8 cellular contexts compared by ENCODE assay signal in genomic region chr7:102642691-102643090, GRCh38. TPM values are rescaled to one million over a fixed set of nuclear protein-coding genes. Genes with fewer than 3 reads are reported as not detected.
DNase-seq lines count a peak whose midpoint lies in the region; ATAC-seq and TF ChIP-seq lines count a peak whose summit lies in the region.
"Not testable (repeated sequence)": the region's sequence is repeated elsewhere in the genome, so short reads cannot be mapped to it uniquely, and the experiment has no call there.

A gene with protein sequence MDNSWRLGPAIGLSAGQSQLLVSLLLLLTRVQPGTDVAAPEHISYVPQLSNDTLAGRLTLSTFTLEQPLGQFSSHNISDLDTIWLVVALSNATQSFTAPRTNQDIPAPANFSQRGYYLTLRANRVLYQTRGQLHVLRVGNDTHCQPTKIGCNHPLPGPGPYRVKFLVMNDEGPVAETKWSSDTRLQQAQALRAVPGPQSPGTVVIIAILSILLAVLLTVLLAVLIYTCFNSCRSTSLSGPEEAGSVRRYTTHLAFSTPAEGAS (minus strand): TSS chr7:102642791. CDS start chr7:102642741, 50 bp downstream.

- not testable (repeated sequence) for H3K9me3 ChIP-seq in SJSA1 (replicated peaks); left ventricle myocardium inferior (replicated peaks); gastrocnemius medialis; uterus

- not testable (repeated sequence) for H3K4me1 ChIP-seq in SJSA1 (replicated peaks); left ventricle myocardium inferior; gastrocnemius medialis; uterus

- not testable (repeated sequence) for ATAC-seq in activated naive CD4-positive, alpha-beta T cell treated with anti-CD3 and anti-CD28 coated beads, Interleukin-2, amount 50 U/mL, for 72 hours; gastrocnemius medialis

- H3K36me3 Mint-ChIP-seq in Calu3 (ENCODE audit: insufficient read depth, unreplicated experiment); activated naive CD4-positive, alpha-beta T cell treated with anti-CD3 and anti-CD28 coated beads, Interleukin-2, amount 50 U/mL, for 72 hours: not testable (repeated sequence)

- not testable (repeated sequence) for H3K27ac ChIP-seq in SJSA1; left ventricle myocardium inferior (replicated peaks); gastrocnemius medialis; uterus

- not testable (repeated sequence) for H3K27ac Mint-ChIP-seq in Calu3 (ENCODE audit: unreplicated experiment); activated naive CD4-positive, alpha-beta T cell treated with anti-CD3 and anti-CD28 coated beads, Interleukin-2, amount 50 U/mL, for 72 hours

- H3K36me3 ChIP-seq in SJSA1, left ventricle myocardium inferior, gastrocnemius medialis, uterus: not testable (repeated sequence)

- H3K9me3 Mint-ChIP-seq in Calu3 (ENCODE audit: low read depth, unreplicated experiment); activated naive CD4-positive, alpha-beta T cell treated with anti-CD3 and anti-CD28 coated beads, Interleukin-2, amount 50 U/mL, for 72 hours: not testable (repeated sequence)

- TF ChIP-seq CTCF in Calu3 (IDR thresholded peaks at IDR 0.05; ENCODE audit: unreplicated experiment); left ventricle myocardium inferior (IDR thresholded peaks at IDR 0.05; ENCODE audit: borderline replicate concordance); gastrocnemius medialis (IDR thresholded peaks at IDR 0.05 in 4 of 5, conservative IDR thresholded peaks at IDR 0.05 in 1 of 5); uterus (IDR thresholded peaks at IDR 0.05): not testable (repeated sequence)

- BruUV-seq in Calu3 (replicated peaks; lab: Mats Ljungman, UMichigan), result not testable (repeated sequence)

- not testable (repeated sequence) for H3K27me3 ChIP-seq in SJSA1 (replicated peaks); left ventricle myocardium inferior (ENCODE audit: low read depth); gastrocnemius medialis; uterus

- in situ Hi-C loops in endometrial microvascular endothelial cells (cut with HindIII; ENCODE audit: inconsistent ontology term, low pct_unique_long_range_greater_than_20kb, low sequenced_read_pairs); gastrocnemius medialis (cut with MboI; ENCODE audit: low sequenced_read_pairs in 4 of 4): not testable (repeated sequence)

- DNase-seq in Calu3; SJSA1 (ENCODE audit: low read depth in 1 of 2, low spot score in 2 of 2); activated naive CD4-positive, alpha-beta T cell treated with anti-CD3 and anti-CD28 coated beads, Interleukin-2, amount 50 U/mL, for 72 hours (ENCODE audit: low spot score in 2 of 2); left ventricle myocardium inferior; mucosa of gallbladder (ENCODE audit: low spot score); gastrocnemius medialis; uterus: not testable (repeated sequence)

- H3K4me3 Mint-ChIP-seq in Calu3 (ENCODE audit: low read depth, unreplicated experiment), result not testable (repeated sequence)

- intact Hi-C loops in Calu3 (cut with micrococcal nuclease; ENCODE audit: unreplicated experiment); left ventricle myocardium inferior (cut with micrococcal nuclease); gastrocnemius medialis (cut with DNase I; ENCODE audit: low total_unique reads); uterus (cut with DNase I; ENCODE audit: low total_unique reads): not testable (repeated sequence)

- CTCF ChIA-PET in Calu3 (lab: Charles Lee), result not testable (repeated sequence)

- H3K27me3 Mint-ChIP-seq in Calu3 (ENCODE audit: unreplicated experiment), result not testable (repeated sequence)

- TF ChIP-seq POLR2A in gastrocnemius medialis (IDR thresholded peaks at IDR 0.05); uterus (IDR thresholded peaks at IDR 0.05): not testable (repeated sequence)

- not testable (repeated sequence) for H3K4me3 ChIP-seq in SJSA1, left ventricle myocardium inferior, gastrocnemius medialis, uterus

- not testable (repeated sequence) for H3K4me1 Mint-ChIP-seq in Calu3 (ENCODE audit: low read depth, unreplicated experiment)

RNA-seq across cellular contexts. Expression of the gene that starts here (rescaled TPM):
- total RNA-seq in Calu3 (2022) (22.0 and 22.5 TPM in 2 replicates), endometrial microvascular endothelial cells (ENCODE audit: inconsistent ontology term) (38.5 TPM), left ventricle myocardium inferior (14.5 TPM), mucosa of gallbladder (27.7 TPM), gastrocnemius medialis (10 to 100 TPM in 3 of 4 donors, 1 to 10 TPM in 1; 6.1 to 18.7 (median 15.1) TPM), uterus (10 to 100 TPM in 3 of 4 donors, not detected in 1; 16.0 to 31.8 (median 19.6) TPM)
- 20.9 and 21.2 TPM in 2 replicates for total RNA-seq in SJSA1 (2014; rRNA removed; shearing (Covaris generic))
- 10 to 100 TPM; 38.5 to 43.4 TPM for total RNA-seq in activated naive CD4-positive, alpha-beta T cell treated with anti-CD3 and anti-CD28 coated beads, Interleukin-2, amount 50 U/mL, for 72 hours
